Comparison of ENCODE assay signal across 18 cellular contexts in the genomic region with DNA sequence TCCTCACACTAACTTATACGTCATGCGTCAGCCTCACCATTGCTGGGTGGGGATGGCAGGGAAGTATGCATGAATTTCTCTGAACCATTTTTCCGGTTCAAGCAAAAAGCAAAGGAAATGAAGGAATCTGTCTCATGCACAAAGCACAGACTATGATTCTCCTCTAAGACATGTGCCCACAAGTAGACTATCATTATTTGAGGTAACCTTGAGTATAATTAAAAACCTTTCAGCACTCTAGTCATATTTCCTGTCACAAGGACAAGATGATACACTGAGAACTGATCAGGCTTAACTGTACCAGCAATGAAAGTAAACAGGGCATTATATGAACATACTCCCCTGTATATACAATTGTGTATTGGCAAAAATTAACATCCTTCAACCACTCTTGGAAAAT.
"Had no signal": no experiment of that assay in that cellular context is flagged by ENCODE, and none has a peak within 500 bp of the region (broad histone marks: within the 10 kb centered on the region; RNA-seq: fewer than 3 reads in every experiment).

No MANE protein-coding gene starts in this region.

- H3K27me3 ChIP-seq: adrenal gland, thyroid gland had no signal

- H3K27ac ChIP-seq: adrenal gland, thyroid gland had no signal

- H3K36me3 ChIP-seq: adrenal gland, thyroid gland had no signal

- ATAC-seq: activated CD8-positive, alpha-beta T cell treated with anti-CD3 and anti-CD28 coated beads, Interleukin-2, amount 10 ng/mL, durations not matched to agents 7 days and 5 days; left colon; mucosa of descending colon; naive thymus-derived CD4-positive, alpha-beta T cell; stimulated activated naive B cell treated with anti-CD40 and anti-IgM and Interleukin-4, amounts not matched to agents 10 μg/mL and 1 μg/mL and 100 μg/mL, for 72 hours had no signal

- DNase-seq: activated CD4-positive, alpha-beta T cell treated with anti-CD3 and anti-CD28 coated beads, Interleukin-2, amount 10 ng/mL, durations not matched to agents 24 days and 14 days; activated CD4-positive, CD25-positive, alpha-beta regulatory T cell; activated CD8-positive, alpha-beta memory T cell treated with anti-CD3 and anti-CD28 coated beads, Interleukin-2, amount 50 U/mL, for 4 hours; activated CD8-positive, alpha-beta T cell treated with anti-CD3 and anti-CD28 coated beads, Interleukin-2, amount 10 ng/mL, durations not matched to agents 7 days and 5 days; activated effector memory CD4-positive, alpha-beta T cell treated with anti-CD3 and anti-CD28 coated beads, Interleukin-2, amount 50 U/mL, for 16 hours; activated T-cell treated with anti-CD3 and anti-CD28 coated beads, Interleukin-2, amount 50 U/mL, for 48 hours; adrenal gland; head of caudate nucleus; immature natural killer cell; left colon; mucosa of descending colon; naive thymus-derived CD4-positive, alpha-beta T cell; retina; stimulated activated CD4-positive, alpha-beta T cell treated with anti-CD3 and anti-CD28 coated beads, Interleukin-15, amount 100 ng/mL, for 24 hours; stimulated activated CD4-positive, alpha-beta T cell treated with anti-CD3 and anti-CD28 coated beads, Interleukin-4, amount 100 ng/mL, for 1 hour; stimulated activated naive B cell treated with anti-CD40 and anti-IgM and Interleukin-4, amounts not matched to agents 10 μg/mL and 1 μg/mL and 100 μg/mL, for 72 hours; thyroid gland had no signal

- H3K4me3 ChIP-seq: adrenal gland, lung, mucosa of descending colon, thyroid gland had no signal

- H3K9me3 ChIP-seq: adrenal gland, mucosa of descending colon, thyroid gland had no signal
